In genomic region chr2:110095994-110096633, GRCh38 we compare ENCODE assay signal across 23 cellular contexts. TPM values are rescaled to one million over a fixed set of nuclear protein-coding genes. Genes with fewer than 3 reads are reported as not detected.
DNase-seq lines count a peak whose midpoint lies in the region; ATAC-seq, FAIRE-seq and TF ChIP-seq lines count a peak whose summit lies in the region.
"Had no signal": no experiment of that assay in that cellular context is flagged by ENCODE, and none has a peak within 500 bp of the region (broad histone marks: within the 10 kb centered on the region; RNA-seq: fewer than 3 reads in every experiment).

No MANE protein-coding gene starts in this region.

- H3K27ac Mint-ChIP-seq in endodermal cell, result no peak overlapping the region
- no peak overlapping the region for H3K27ac Mint-ChIP-seq in osteocyte (ENCODE audit: unreplicated experiment)
- H3K27ac Mint-ChIP-seq: CD4-positive, CD25-positive, alpha-beta regulatory T cell had no signal

- H3K4me3 Mint-ChIP-seq in endodermal cell (no peak overlapping the region), osteocyte (ENCODE audit: unreplicated experiment) (no peak overlapping the region)
- H3K4me3 Mint-ChIP-seq: CD4-positive, CD25-positive, alpha-beta regulatory T cell had no signal

- intact Hi-C loops in cardiac septum (cut with DNase I) (no loop called here), Right ventricle myocardium superior (cut with DNase I) (no loop called here), HepG2 (cut with micrococcal nuclease; ENCODE audit: unreplicated experiment) (no loop called here)

- no peak for TF ChIP-seq CTCF in endodermal cell (conservative IDR thresholded peaks at IDR 0.05)
- no peak for TF ChIP-seq CTCF in osteocyte (IDR thresholded peaks at IDR 0.05)
- TF ChIP-seq CTCF in HepG2 (CRISPR knock-in tag; IDR thresholded peaks at IDR 0.05), result no peak

- H3K27ac ChIP-seq in endodermal cell (ENCODE audit: low read depth, low read length) (no peak overlapping the region), HepG2 (ENCODE audit: extremely low read length, insufficient read depth, low read length) (no peak overlapping the region)

- TF ChIP-seq EP300 in HepG2 (IDR thresholded peaks at IDR 0.05; ENCODE audit: low read depth in 2 of 2, low read length in 2 of 2) (no peak), HepG2 (CRISPR knock-in tag; IDR thresholded peaks at IDR 0.05; ENCODE audit: borderline replicate concordance) (no peak)

- no peaks in the 10 kb centered on the region for H3K27me3 Mint-ChIP-seq in endodermal cell (ENCODE audit: insufficient read depth)
- H3K27me3 Mint-ChIP-seq in osteocyte (ENCODE audit: unreplicated experiment), result no peaks in the 10 kb centered on the region
- H3K27me3 Mint-ChIP-seq: CD4-positive, CD25-positive, alpha-beta regulatory T cell had no signal

- 93% methylated on average over 8 of the region's 8 CpGs for WGBS in endodermal cell (ENCODE audit: insufficient coverage in 1 of 2, insufficient read length in 1 of 2), 2 experiments
- WGBS in HepG2 (ENCODE audit: low lambda C conversion rate), result 57% methylated on average over 8 of the region's 8 CpGs

- H3K9me3 Mint-ChIP-seq in endodermal cell (no peaks in the 10 kb centered on the region), osteocyte (ENCODE audit: unreplicated experiment) (no peaks in the 10 kb centered on the region)

- TF ChIP-seq POLR2A in HepG2 (IDR thresholded peaks at IDR 0.05; ENCODE audit: insufficient read depth in 1 of 2, low read depth in 2 of 2, low read length in 2 of 2), result no peak

- H3K4me1 ChIP-seq in endodermal cell (ENCODE audit: control insufficient read depth, insufficient read depth, low read length) (no peaks in the 10 kb centered on the region), HepG2 (ENCODE audit: insufficient read depth, low read length) (peaks cover 5% of the 10 kb centered on the region)
- H3K4me1 ChIP-seq: BE2C had no signal

- no peak overlapping the region for H3K4me2 ChIP-seq in HepG2 (ENCODE audit: low read depth, low read length)

- no peaks in the 10 kb centered on the region for H3K79me2 ChIP-seq in HepG2 (ENCODE audit: insufficient read depth, low read length)

- FAIRE-seq in HepG2 (lab: Jason Lieb, UNC), result no peak
- FAIRE-seq: H54, HTR-8/SVneo had no signal

- POLR2A ChIA-PET in HepG2 (lab: Yijun Ruan, JAX), result no interaction called here

- H3K27me3 ChIP-seq in endodermal cell (ENCODE audit: control insufficient read depth, insufficient read depth, low read length, poor library complexity, severe bottlenecking) (no peaks in the 10 kb centered on the region), HepG2 (ENCODE audit: control insufficient read depth in 1 of 2, insufficient read depth in 2 of 2, low read length in 2 of 2) (no peaks in the 10 kb centered on the region; a peak in 2 of 5 replicates)
- H3K27me3 ChIP-seq: BE2C, MG63 had no signal

- H3K9me3 ChIP-seq in endodermal cell (ENCODE audit: control insufficient read depth, low read length) (no peaks in the 10 kb centered on the region), HepG2 (ENCODE audit: low read length) (no peaks in the 10 kb centered on the region)
- H3K9me3 ChIP-seq: BE2C, MG63 had no signal

- H3K36me3 Mint-ChIP-seq in endodermal cell (ENCODE audit: low read depth) (no peaks in the 10 kb centered on the region), osteocyte (ENCODE audit: unreplicated experiment) (no peaks in the 10 kb centered on the region)
- H3K36me3 Mint-ChIP-seq: CD4-positive, CD25-positive, alpha-beta regulatory T cell had no signal

- ATAC-seq in Right ventricle myocardium superior (ENCODE audit: poor library complexity), result no peak
- ATAC-seq in HG02973 (IDR thresholded peaks at IDR 0.05; ENCODE audit: unreplicated experiment), result no peak
- ATAC-seq in HepG2, result no peak
- ATAC-seq in stimulated activated naive CD8-positive, alpha-beta T cell treated with anti-CD3 and anti-CD28 coated beads, Interleukin-15, Interleukin-2, amounts not matched to agents 100 U/mL and 50 U/mL, for 24 hours, result no peak

- in situ Hi-C loops in HepG2 (cut with HindIII; ENCODE audit: extremely low pct_ligation_motif_present, low pct_unique_long_range_greater_than_20kb), result no loop called here

- BruUV-seq in HepG2 (replicated peaks; lab: Mats Ljungman, UMichigan), result no TSS peak

- no peaks in the 10 kb centered on the region for H4K20me1 ChIP-seq in HepG2 (ENCODE audit: insufficient read depth, low read length)

- no peak for TF ChIP-seq RAD21 in HepG2 (CRISPR knock-in tag; IDR thresholded peaks at IDR 0.05)

- H3K4me3 ChIP-seq in endodermal cell (ENCODE audit: low read length) (no peak overlapping the region), HepG2 (replicated peaks in 1 of 3; ENCODE audit: insufficient read depth in 1 of 3, low read depth in 2 of 3, low read length in 3 of 3) (no peak overlapping the region)
- H3K4me3 ChIP-seq: MG63 had no signal

- no peak overlapping the region for H2AFZ ChIP-seq in HepG2 (ENCODE audit: low read length)

- CTCF ChIA-PET in HepG2 (lab: Yijun Ruan, JAX; ENCODE audit: low intra/inter-chr PET ratio, low total read pairs), result no interaction called here

- peak; percentile 55 for DNase-seq in cardiac septum (ENCODE audit: low spot score)
- no peak for DNase-seq in Right ventricle myocardium superior
- DNase-seq in endodermal cell, result peak; percentile 23
- DNase-seq in osteocyte (ENCODE audit: extremely low spot score, unreplicated experiment), result peak; percentile 76
- DNase-seq in HepG2 (ENCODE audit: low spot score), result no peak
- DNase-seq in stimulated activated naive CD8-positive, alpha-beta T cell treated with anti-CD3 and anti-CD28 coated beads, Interleukin-15, Interleukin-2, amounts not matched to agents 100 U/mL and 50 U/mL, for 24 hours, result no peak
- DNase-seq: BE2C; CD4-positive, CD25-positive, alpha-beta regulatory T cell; COR-L47; DMS 273 treated with DMSO at 0.1 percent for 48 hours; DND-41; Kasumi-1; MG63; NCI-H1048; NCI-H1436 treated with DMSO at 0.1 percent for 48 hours; NCI-H2029; NCI-H2171; NCI-H446; NCI-H69; SHP77 treated with DMSO at 0.1 percent for 48 hours had no signal

- H3K9ac ChIP-seq in endodermal cell (ENCODE audit: extremely low read depth, low read length, poor library complexity, severe bottlenecking), result no peak overlapping the region
- no peak overlapping the region for H3K9ac ChIP-seq in HepG2 (ENCODE audit: insufficient read depth, low read depth, low read length)

- H3K4me1 Mint-ChIP-seq in endodermal cell, result no peaks in the 10 kb centered on the region
- H3K4me1 Mint-ChIP-seq in osteocyte (ENCODE audit: unreplicated experiment), result peaks cover 16% of the 10 kb centered on the region
- H3K4me1 Mint-ChIP-seq: CD4-positive, CD25-positive, alpha-beta regulatory T cell had no signal

- H3K36me3 ChIP-seq in endodermal cell (ENCODE audit: control insufficient read depth, insufficient read depth, low read length) (no peaks in the 10 kb centered on the region), HepG2 (replicated peaks in 1 of 2; ENCODE audit: control insufficient read depth in 1 of 2, insufficient read depth in 2 of 2, low read length in 2 of 2) (no peaks in the 10 kb centered on the region)
- H3K36me3 ChIP-seq: BE2C, MG63 had no signal

TF ChIP-seq in HepG2, 621 proteins besides CTCF, POLR2A, EP300 and RAD21 (continues in another document):
- TF ChIP-seq FOXP1 (IDR thresholded peaks at IDR 0.05) (no peak), FOXP1 (CRISPR knock-in tag; IDR thresholded peaks at IDR 0.05) (no peak), ZNF335 (CRISPR knock-in tag; IDR thresholded peaks at IDR 0.05) (no peak), PRDM4 (CRISPR knock-in tag; IDR thresholded peaks at IDR 0.05; ENCODE audit: borderline replicate concordance) (no peak)

RNA-seq across cellular contexts. Expression of gene MALL, which starts 19.5 kb away (rescaled TPM):
- total RNA-seq in cardiac septum, result 19.6 TPM
- total RNA-seq in Right ventricle myocardium superior, result 9.9 TPM
- total RNA-seq in endodermal cell, result 1 to 10 TPM; 2.7 to 5.2 TPM
- polyA plus RNA-seq in endodermal cell (2013, experiment 1 of 2), result 0.85 TPM
- 1.2 TPM for polyA plus RNA-seq in endodermal cell (2013, experiment 2 of 2)
- total RNA-seq in osteocyte, result 0.64 and 0.68 TPM in 2 replicates
- total RNA-seq in HepG2 (2016; rRNA removed; fragmentation: Illumina TruSeq; extraction: Trizol), result not detected in 2 replicates
- total RNA-seq in HepG2 (2016; cell fraction: cytosol; rRNA removed; fragmentation: Illumina TruSeq; extraction: Trizol; ENCODE audit: low read depth), result not detected in 2 replicates
- not detected in 2 replicates for total RNA-seq in HepG2 (2016; cell fraction: insoluble cytoplasmic fraction; rRNA removed; fragmentation: Illumina TruSeq; extraction: Trizol)
- not detected in 2 replicates for total RNA-seq in HepG2 (2016; cell fraction: membrane; rRNA removed; fragmentation: Illumina TruSeq; extraction: Trizol)
- not detected in 2 replicates for total RNA-seq in HepG2 (2016; cell fraction: nucleus; rRNA removed; fragmentation: Illumina TruSeq; extraction: Trizol)
- polyA plus RNA-seq in HepG2 (2011; rRNA removed), result not detected in 2 replicates
- not detected in 2 replicates for polyA plus RNA-seq in HepG2 (2011; cell fraction: cytosol; rRNA removed)
- polyA plus RNA-seq in HepG2 (2011; cell fraction: nucleus; rRNA removed), result not detected in 2 replicates
- not detected in 2 replicates for polyA plus RNA-seq in HepG2 (2012)
- not detected in 2 replicates for polyA plus RNA-seq in HepG2 (2016; cell fraction: cytosol; fragmentation: Illumina TruSeq; extraction: Trizol; ENCODE audit: low read depth)
- not detected in 2 replicates for polyA plus RNA-seq in HepG2 (2016; cell fraction: insoluble cytoplasmic fraction; fragmentation: Illumina TruSeq; extraction: Trizol; ENCODE audit: low read depth)
- polyA plus RNA-seq in HepG2 (2016; cell fraction: membrane; fragmentation: Illumina TruSeq; extraction: Trizol; ENCODE audit: low read depth), result not detected in 2 replicates
- polyA plus RNA-seq in HepG2 (2016; cell fraction: nucleus; fragmentation: Illumina TruSeq; extraction: Trizol; ENCODE audit: insufficient read depth, low read depth), result not detected in 2 replicates
- not detected in 2 replicates for polyA minus RNA-seq in HepG2 (2011; rRNA and poly(A)+ RNA removed; ENCODE audit: low replicate concordance)
- not detected in 2 replicates for polyA minus RNA-seq in HepG2 (2011; cell fraction: cytosol; rRNA and poly(A)+ RNA removed)
- polyA minus RNA-seq in HepG2 (2011; cell fraction: nucleus; rRNA and poly(A)+ RNA removed), result not detected in 2 replicates

Comparison
In these comparisons a context has a peak if more than half of its experiments do, and no peak if none do; other contexts are left out.
1. DNase-seq: peak in cardiac septum (single experiment), endodermal cell (single experiment) and osteocyte (single experiment); none in Right ventricle myocardium superior (single experiment), HepG2 (single experiment) and stimulated activated naive CD8-positive, alpha-beta T cell treated with anti-CD3 and anti-CD28 coated beads, Interleukin-15, Interleukin-2, amounts not matched to agents 100 U/mL and 50 U/mL, for 24 hours (single experiment).